ENCODE assay signal across 12 cellular contexts in genomic region chr3:38027466-38028465, GRCh38. TPM values are rescaled to one million over a fixed set of nuclear protein-coding genes. Genes with fewer than 3 reads are reported as not detected.
A peak's percentile ranks its signal among the peaks of the same experiment; 100 is the strongest.
DNase-seq lines count a peak whose midpoint lies in the region; ATAC-seq lines count a peak whose summit lies in the region.
"Had no signal": no experiment of that assay in that cellular context is flagged by ENCODE, and none has a peak within 500 bp of the region (broad histone marks: within the 10 kb centered on the region; RNA-seq: fewer than 3 reads in every experiment).

No MANE protein-coding gene starts in this region.

- no peak overlapping the region for H3K27ac Mint-ChIP-seq in activated CD4-positive, alpha-beta T cell treated with anti-CD3 and anti-CD28 coated beads for 36 hours
- H3K27ac Mint-ChIP-seq in activated T-helper 17 cell treated with anti-CD3 and anti-CD28 coated beads, Interleukin-2, amount 50 U/mL, for 72 hours, result peak overlapping the region; percentile 66
- H3K27ac Mint-ChIP-seq in immature natural killer cell, result peak overlapping the region in 1 of 6 donors; percentile 71
- no peak overlapping the region for H3K27ac Mint-ChIP-seq in stimulated activated naive B cell treated with anti-CD40 and anti-IgM and Interleukin-4, amounts not matched to agents 10 μg/mL and 1 μg/mL and 100 μg/mL, for 72 hours

- POLR2A ChIA-PET in activated CD4-positive, alpha-beta T cell treated with anti-CD3 and anti-CD28 coated beads for 36 hours (lab: Charles Lee), result no interaction called here

- peaks cover 5% of the 10 kb centered on the region for H3K27me3 Mint-ChIP-seq in activated CD4-positive, alpha-beta T cell treated with anti-CD3 and anti-CD28 coated beads for 36 hours
- H3K27me3 Mint-ChIP-seq in activated T-helper 17 cell treated with anti-CD3 and anti-CD28 coated beads, Interleukin-2, amount 50 U/mL, for 72 hours, result no peaks in the 10 kb centered on the region
- peaks cover 0 to 9% (median 3%) of the 10 kb centered on the region in 3 donors for H3K27me3 Mint-ChIP-seq in immature natural killer cell (ENCODE audit: low read depth in 3 of 3)
- H3K27me3 Mint-ChIP-seq in stimulated activated naive B cell treated with anti-CD40 and anti-IgM and Interleukin-4, amounts not matched to agents 10 μg/mL and 1 μg/mL and 100 μg/mL, for 72 hours, result peaks cover 16 to 38% of the 10 kb centered on the region in 2 donors

- no peaks in the 10 kb centered on the region for H3K9me3 Mint-ChIP-seq in activated CD4-positive, alpha-beta T cell treated with anti-CD3 and anti-CD28 coated beads for 36 hours (ENCODE audit: low read depth)
- H3K9me3 Mint-ChIP-seq in activated T-helper 17 cell treated with anti-CD3 and anti-CD28 coated beads, Interleukin-2, amount 50 U/mL, for 72 hours, result no peaks in the 10 kb centered on the region
- peaks cover 0 to 2% (median 0%) of the 10 kb centered on the region in 6 donors for H3K9me3 Mint-ChIP-seq in immature natural killer cell
- H3K9me3 Mint-ChIP-seq in stimulated activated naive B cell treated with anti-CD40 and anti-IgM and Interleukin-4, amounts not matched to agents 10 μg/mL and 1 μg/mL and 100 μg/mL, for 72 hours, result no peaks in the 10 kb centered on the region

- H3K4me3 Mint-ChIP-seq in activated CD4-positive, alpha-beta T cell treated with anti-CD3 and anti-CD28 coated beads for 36 hours, result peak overlapping the region; percentile 43
- peak overlapping the region; percentile 70 for H3K4me3 Mint-ChIP-seq in activated T-helper 17 cell treated with anti-CD3 and anti-CD28 coated beads, Interleukin-2, amount 50 U/mL, for 72 hours
- H3K4me3 Mint-ChIP-seq in immature natural killer cell, result peak overlapping the region; percentile 45 to 85 (median 75)
- H3K4me3 Mint-ChIP-seq in stimulated activated naive B cell treated with anti-CD40 and anti-IgM and Interleukin-4, amounts not matched to agents 10 μg/mL and 1 μg/mL and 100 μg/mL, for 72 hours, result peak overlapping the region; percentile 49 to 64

- CTCF ChIA-PET in activated CD4-positive, alpha-beta T cell treated with anti-CD3 and anti-CD28 coated beads for 36 hours (lab: Charles Lee), result interaction anchor here (0.6 kb wide), 1 partner anchor 11 kb away, joined by 4 read pairs; no protein-coding TSS in a partner anchor

- H3K4me1 Mint-ChIP-seq in activated CD4-positive, alpha-beta T cell treated with anti-CD3 and anti-CD28 coated beads for 36 hours, result peaks cover 32% of the 10 kb centered on the region
- H3K4me1 Mint-ChIP-seq in activated T-helper 17 cell treated with anti-CD3 and anti-CD28 coated beads, Interleukin-2, amount 50 U/mL, for 72 hours, result peaks cover 37% of the 10 kb centered on the region
- peaks cover 35 to 45% of the 10 kb centered on the region in 2 donors for H3K4me1 Mint-ChIP-seq in immature natural killer cell
- peaks cover 20 to 23% of the 10 kb centered on the region in 2 donors for H3K4me1 Mint-ChIP-seq in stimulated activated naive B cell treated with anti-CD40 and anti-IgM and Interleukin-4, amounts not matched to agents 10 μg/mL and 1 μg/mL and 100 μg/mL, for 72 hours

- DNase-seq in activated CD4-positive, alpha-beta T cell treated with anti-CD3 and anti-CD28 coated beads for 36 hours, result no peak
- no peak for DNase-seq in activated CD4-positive, alpha-beta T cell treated with anti-CD3 and anti-CD28 coated beads, Interleukin-2, amount 50 U/mL, for 4 hours
- DNase-seq in immature natural killer cell, result no peak
- DNase-seq in stimulated activated naive B cell treated with anti-CD40 and anti-IgM and Interleukin-4, amounts not matched to agents 10 μg/mL and 1 μg/mL and 100 μg/mL, for 72 hours, result no peak
- DNase-seq in RPMI8226, result no peak
- no peak for DNase-seq in NCI-H526 treated with DMSO at 0.1 percent for 48 hours (lab: John Stamatoyannopoulos, UW)
- DNase-seq: activated CD8-positive, alpha-beta memory T cell treated with anti-CD3 and anti-CD28 coated beads, Interleukin-2, amount 50 U/mL, for 4 hours; NCI-H1048; NCI-H748 treated with DMSO at 0.1 percent for 48 hours had no signal

- intact Hi-C loops in activated CD4-positive, alpha-beta T cell treated with anti-CD3 and anti-CD28 coated beads for 36 hours (cut with DNase I, micrococcal nuclease), result no loop called here

- no peak for ATAC-seq in activated CD4-positive, alpha-beta T cell treated with anti-CD3 and anti-CD28 coated beads for 36 hours
- ATAC-seq in activated T-helper 17 cell treated with anti-CD3 and anti-CD28 coated beads, Interleukin-2, amount 50 U/mL, for 72 hours (replicated peaks), result no peak
- ATAC-seq in stimulated activated naive B cell treated with anti-CD40 and anti-IgM and Interleukin-4, amounts not matched to agents 10 μg/mL and 1 μg/mL and 100 μg/mL, for 72 hours (replicated peaks), result no peak
- ATAC-seq in GM18858 (IDR thresholded peaks at IDR 0.05; ENCODE audit: unreplicated experiment), result no peak
- ATAC-seq: A549 had no signal

- no peaks in the 10 kb centered on the region for H3K36me3 Mint-ChIP-seq in activated CD4-positive, alpha-beta T cell treated with anti-CD3 and anti-CD28 coated beads for 36 hours (ENCODE audit: low read depth)
- H3K36me3 Mint-ChIP-seq in activated T-helper 17 cell treated with anti-CD3 and anti-CD28 coated beads, Interleukin-2, amount 50 U/mL, for 72 hours (ENCODE audit: low read depth), result no peaks in the 10 kb centered on the region
- no peaks in the 10 kb centered on the region for H3K36me3 Mint-ChIP-seq in immature natural killer cell
- H3K36me3 Mint-ChIP-seq in stimulated activated naive B cell treated with anti-CD40 and anti-IgM and Interleukin-4, amounts not matched to agents 10 μg/mL and 1 μg/mL and 100 μg/mL, for 72 hours, result peaks cover 0 to 3% of the 10 kb centered on the region in 2 donors

RNA-seq across cellular contexts. Expression of gene PLCD1, which starts 1.7 kb away (rescaled TPM):
- 10 to 100 TPM; 10.9 to 13.5 TPM for total RNA-seq in activated CD4-positive, alpha-beta T cell treated with anti-CD3 and anti-CD28 coated beads for 36 hours
- total RNA-seq in activated T-helper 17 cell treated with anti-CD3 and anti-CD28 coated beads, Interleukin-2, amount 50 U/mL, for 72 hours, result 10 to 100 TPM; 17.7 to 24.4 TPM
- polyA plus RNA-seq in immature natural killer cell, result 10 to 100 TPM; 11.6 to 18.0 (median 12.1) TPM

RNA-seq across cellular contexts. Expression of gene DLEC1, which starts 11.2 kb away (rescaled TPM):
- total RNA-seq in activated CD4-positive, alpha-beta T cell treated with anti-CD3 and anti-CD28 coated beads for 36 hours, result under 1 TPM; 0.19 to 0.46 TPM
- total RNA-seq in activated T-helper 17 cell treated with anti-CD3 and anti-CD28 coated beads, Interleukin-2, amount 50 U/mL, for 72 hours, result 1 to 10 TPM; 1.2 to 2.0 TPM
- polyA plus RNA-seq in immature natural killer cell, result 1 to 10 TPM in 1 of 3 donors, under 1 TPM in 2; 0.16 to 2.4 (median 0.84) TPM

RNA-seq across cellular contexts. Expression of gene VILL, which starts 37.2 kb away (rescaled TPM):
- total RNA-seq in activated CD4-positive, alpha-beta T cell treated with anti-CD3 and anti-CD28 coated beads for 36 hours, result 10 to 100 TPM in 1 of 2 experiments, 1 to 10 TPM in 1; 9.2 to 12.1 TPM
- 10 to 100 TPM; 12.7 to 13.4 TPM for total RNA-seq in activated T-helper 17 cell treated with anti-CD3 and anti-CD28 coated beads, Interleukin-2, amount 50 U/mL, for 72 hours
- polyA plus RNA-seq in immature natural killer cell, result 10 to 100 TPM; 12.9 to 15.7 (median 14.6) TPM
